In genomic region chr17:64920026-64920418, GRCh38 we compare ENCODE assay signal across 8 cellular contexts. TPM values are rescaled to one million over a fixed set of nuclear protein-coding genes. Genes with fewer than 3 reads are reported as not detected.
DNase-seq lines count a peak whose midpoint lies in the region; ATAC-seq, FAIRE-seq and TF ChIP-seq lines count a peak whose summit lies in the region.

No MANE protein-coding gene starts in this region.

- peaks cover 6% of the 10 kb centered on the region for H3K4me1 Mint-ChIP-seq in neural progenitor cell

- no peak for TF ChIP-seq CTCF in Peyer's patch (IDR thresholded peaks at IDR 0.05)
- no peak for TF ChIP-seq CTCF in endothelial cell of umbilical vein (IDR thresholded peaks at IDR 0.05; ENCODE audit: extremely low read depth in 1 of 2, insufficient read depth in 1 of 2, low read depth in 1 of 2, low read length in 2 of 2)
- TF ChIP-seq CTCF in neural progenitor cell (IDR thresholded peaks at IDR 0.05), result no peak

- peak overlapping the region; percentile 97 for H3K27ac Mint-ChIP-seq in neural progenitor cell

- dilution Hi-C loops in endothelial cell of umbilical vein (cut with MboI; ENCODE audit: extremely low pct_ligation_motif_present, low sequenced_read_pairs), result no loop called here

- H3K36me3 Mint-ChIP-seq in neural progenitor cell, result peaks cover 2% of the 10 kb centered on the region

- peak overlapping the region; percentile 5 for H3K9ac ChIP-seq in endothelial cell of umbilical vein (replicated peaks; ENCODE audit: extremely low read depth, insufficient read depth, low read length)
- H3K9ac ChIP-seq in neural progenitor cell, result no peak overlapping the region

- H4K20me1 ChIP-seq in endothelial cell of umbilical vein (replicated peaks; ENCODE audit: control insufficient read depth, extremely low read depth, insufficient read depth, low read length) (no peaks in the 10 kb centered on the region), neural progenitor cell (ENCODE audit: low read depth) (no peaks in the 10 kb centered on the region)

- H3K27me3 Mint-ChIP-seq in neural progenitor cell (ENCODE audit: insufficient read depth, low read depth), result peaks cover 3% of the 10 kb centered on the region

- H3K9me1 ChIP-seq in endothelial cell of umbilical vein (replicated peaks; ENCODE audit: control insufficient read depth, extremely low read depth, insufficient read depth, low read length), result no peaks in the 10 kb centered on the region

- H3K27ac ChIP-seq in Peyer's patch (peak overlapping the region; percentile 92 to 99 (median 99)), endothelial cell of umbilical vein (ENCODE audit: insufficient read depth, low read depth, low read length) (no peak overlapping the region), neural progenitor cell (no peak overlapping the region)

- POLR2A ChIA-PET in endothelial cell of umbilical vein (lab: Charles Lee), result interaction anchor here (0.6 kb wide), 1 partner anchor 9 kb away, joined by 3 read pairs; no protein-coding TSS in a partner anchor

- H2AFZ ChIP-seq in endothelial cell of umbilical vein (ENCODE audit: low read depth, low read length), result peak overlapping the region; percentile 75
- H2AFZ ChIP-seq in neural progenitor cell (replicated peaks), result peak overlapping the region; percentile 59

- H3K79me2 ChIP-seq in endothelial cell of umbilical vein (ENCODE audit: control insufficient read depth, insufficient read depth, low read length) (no peaks in the 10 kb centered on the region), neural progenitor cell (ENCODE audit: low read depth) (peaks cover 6% of the 10 kb centered on the region)

- H3K4me3 ChIP-seq in Peyer's patch (peak overlapping the region; percentile 53 to 94 (median 88)), endothelial cell of umbilical vein (replicated peaks in 1 of 3; ENCODE audit: insufficient read depth in 1 of 3, low read depth in 1 of 3, low read length in 3 of 3) (peak overlapping the region; percentile 49 to 60 (median 50)), neural progenitor cell (peak overlapping the region; percentile 60)

- H3K4me2 ChIP-seq in endothelial cell of umbilical vein (ENCODE audit: insufficient read depth, low read length) (peak overlapping the region; percentile 48), neural progenitor cell (peak overlapping the region; percentile 73)

- no peaks in the 10 kb centered on the region for H3K9me3 ChIP-seq in Peyer's patch
- H3K9me3 ChIP-seq in endothelial cell of umbilical vein (replicated peaks; ENCODE audit: control insufficient read depth, insufficient read depth, low read length), result no peaks in the 10 kb centered on the region
- H3K9me3 ChIP-seq in neural progenitor cell (ENCODE audit: low read depth), result no peaks in the 10 kb centered on the region

- H3K36me3 ChIP-seq in Peyer's patch (no peaks in the 10 kb centered on the region), endothelial cell of umbilical vein (ENCODE audit: control insufficient read depth in 2 of 2, extremely low read depth in 1 of 2, insufficient read depth in 2 of 2, low read length in 2 of 2) (no peaks in the 10 kb centered on the region), neural progenitor cell (no peaks in the 10 kb centered on the region)

- H3K4me1 ChIP-seq in Peyer's patch (peaks cover 0 to 9% (median 5%) of the 10 kb centered on the region in 4 donors), endothelial cell of umbilical vein (ENCODE audit: control insufficient read depth, extremely low read depth, insufficient read depth, low read length) (peaks cover 2% of the 10 kb centered on the region), neural progenitor cell (no peaks in the 10 kb centered on the region)

- TF ChIP-seq POLR2A in Peyer's patch (IDR thresholded peaks at IDR 0.05), result no peak
- no peak for TF ChIP-seq POLR2A in endothelial cell of umbilical vein (IDR thresholded peaks at IDR 0.05; ENCODE audit: low read depth, low read length)

- CTCF ChIA-PET in endothelial cell of umbilical vein (lab: Charles Lee), result interaction anchor here (0.8 to 1.5 kb wide), 10 partner anchors 10 to 278 kb away, joined by 3 to 13 read pairs (median 4); partner anchors contain the start of gene RGS9

- DNase-seq in EL (peak; percentile 20), Peyer's patch (peak in 1 of 3 donors; percentile 24), endothelial cell of umbilical vein (ENCODE audit: low read depth, low spot score) (no peak), neural progenitor cell (ENCODE audit: low spot score) (peak; percentile 18), NK-92 (lab: John Stamatoyannopoulos, UW; ENCODE audit: unreplicated experiment) (no peak), AG08395 (ENCODE audit: low spot score) (no peak)
- DNase-seq in stimulated activated CD4-positive, alpha-beta T cell treated with anti-CD3 and anti-CD28 coated beads, Interleukin-15, amount 100 ng/mL, for 24 hours, result no peak

- BruUV-seq in endothelial cell of umbilical vein (replicated peaks; lab: Mats Ljungman, UMichigan), result no TSS peak

- no peaks in the 10 kb centered on the region for H3K9me3 Mint-ChIP-seq in neural progenitor cell

- peaks cover 6% of the 10 kb centered on the region for H3F3A ChIP-seq in neural progenitor cell (ENCODE audit: low read depth)

- no peak for FAIRE-seq in endothelial cell of umbilical vein (lab: Jason Lieb, UNC)

- peak overlapping the region; percentile 92 for H3K4me3 Mint-ChIP-seq in neural progenitor cell

- intact Hi-C loops in endothelial cell of umbilical vein (cut with micrococcal nuclease), result loop anchor here (2.0 kb wide), 1 partner anchor 43 kb away; no protein-coding TSS in a partner anchor

- ATAC-seq in GM18873 (IDR thresholded peaks at IDR 0.05; ENCODE audit: low FRiP score, unreplicated experiment), result no peak

- no peaks in the 10 kb centered on the region for H3K27me3 ChIP-seq in Peyer's patch
- H3K27me3 ChIP-seq in endothelial cell of umbilical vein (ENCODE audit: control insufficient read depth in 2 of 2, insufficient read depth in 2 of 2, low read length in 2 of 2), result no peaks in the 10 kb centered on the region
- peaks cover 11% of the 10 kb centered on the region for H3K27me3 ChIP-seq in neural progenitor cell

TF ChIP-seq in endothelial cell of umbilical vein, 7 proteins besides CTCF, POLR2A, EP300 and RAD21:
- no peak for TF ChIP-seq FOS (IDR thresholded peaks at IDR 0.05; ENCODE audit: borderline replicate concordance, insufficient read depth, low read length)
- no peak for TF ChIP-seq GATA2 (IDR thresholded peaks at IDR 0.05; ENCODE audit: insufficient read depth, insufficient read length, low read depth, low read length)
- no peak for TF ChIP-seq MYC (IDR thresholded peaks at IDR 0.05; ENCODE audit: low read depth, low read length)
- TF ChIP-seq, protein P1, sequence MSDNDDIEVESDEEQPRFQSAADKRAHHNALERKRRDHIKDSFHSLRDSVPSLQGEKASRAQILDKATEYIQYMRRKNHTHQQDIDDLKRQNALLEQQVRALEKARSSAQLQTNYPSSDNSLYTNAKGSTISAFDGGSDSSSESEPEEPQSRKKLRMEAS (IDR thresholded peaks at IDR 0.05; ENCODE audit: insufficient read depth, insufficient read length), result no peak
- TF ChIP-seq EZH2 (IDR thresholded peaks at IDR 0.05; ENCODE audit: borderline replicate concordance, low read depth, low read length, severe bottlenecking), result no peak
- TF ChIP-seq POLR2AphosphoS5 (IDR thresholded peaks at IDR 0.05; ENCODE audit: insufficient read depth, low read depth, low read length), result no peak
- no peak for TF ChIP-seq JUN (IDR thresholded peaks at IDR 0.05; ENCODE audit: borderline replicate concordance, insufficient read depth, insufficient read length, low read depth)

RNA-seq across cellular contexts. Expression of gene LRRC37A3, which starts 0.7 kb away (rescaled TPM):
- total RNA-seq in Peyer's patch (10 to 100 TPM in 2 of 4 donors, 1 to 10 TPM in 2; 5.2 to 23.1 (median 9.8) TPM), endothelial cell of umbilical vein (7.1 and 16.1 TPM in 2 replicates), neural progenitor cell (ENCODE audit: low replicate concordance) (5.4 and 5.6 TPM in 2 replicates)
- 8.6 and 8.8 TPM in 2 replicates for polyA plus RNA-seq in endothelial cell of umbilical vein
- 4.1 and 4.9 TPM in 2 replicates for polyA plus RNA-seq in endothelial cell of umbilical vein (2011; cell fraction: cytosol; rRNA removed)
- polyA plus RNA-seq in endothelial cell of umbilical vein (2011; cell fraction: nucleus; rRNA removed), result 33.0 and 36.1 TPM in 2 replicates
- polyA plus RNA-seq in endothelial cell of umbilical vein (2012), result 2.9 and 5.9 TPM in 2 replicates
- 15.9 and 16.5 TPM in 2 replicates for polyA minus RNA-seq in endothelial cell of umbilical vein
- 2.0 TPM for polyA minus RNA-seq in endothelial cell of umbilical vein (2011; cell fraction: cytosol; rRNA and poly(A)+ RNA removed)
- 31.2 and 35.1 TPM in 2 replicates for polyA minus RNA-seq in endothelial cell of umbilical vein (2011; cell fraction: nucleus; rRNA and poly(A)+ RNA removed)

Comparison
In these comparisons a context has a peak if more than half of its experiments do, and no peak if none do; other contexts are left out.
1. DNase-seq: peak in EL (single experiment) and neural progenitor cell (single experiment); none in endothelial cell of umbilical vein (single experiment), NK-92 (single experiment), stimulated activated CD4-positive, alpha-beta T cell treated with anti-CD3 and anti-CD28 coated beads, Interleukin-15, amount 100 ng/mL, for 24 hours (single experiment) and AG08395 (single experiment).
2. H3K27ac ChIP-seq: peak in Peyer's patch (4 of 4); none in endothelial cell of umbilical vein (single experiment) and neural progenitor cell (single experiment).
3. Peak in every context shown above with its lines, with median percentiles within 50 percentile points of each other: H3K4me3 ChIP-seq.